In genomic region chr17:28744104-28744801, GRCh38 we compare ENCODE assay signal across 8 cellular contexts. TPM values are rescaled to one million over a fixed set of nuclear protein-coding genes. Genes with fewer than 3 reads are reported as not detected.
DNase-seq lines count a peak whose midpoint lies in the region; ATAC-seq and TF ChIP-seq lines count a peak whose summit lies in the region.

No MANE protein-coding gene starts in this region.

- H3K79me2 ChIP-seq in DND-41 (ENCODE audit: insufficient read depth, low read length), result peaks cover 39% of the 10 kb centered on the region

- H3K36me3 Mint-ChIP-seq in activated T-cell treated with anti-CD3 and anti-CD28 coated beads, Interleukin-2, amount 50 U/mL, for 4 hours (ENCODE audit: insufficient read depth), result peaks cover 5% of the 10 kb centered on the region
- H3K36me3 Mint-ChIP-seq in natural killer cell treated with Interleukin-12 subunit alpha and Interleukin-12 subunit beta and Interleukin-15 and Interleukin-18, amount 100 ng/mL, for 72 hours, result no peaks in the 10 kb centered on the region

- peak overlapping the region; percentile 75 for H2AFZ ChIP-seq in DND-41 (ENCODE audit: low read depth, low read length)

- DNase-seq in DND-41, result peak; percentile 69
- DNase-seq in NCI-H69 (lab: John Stamatoyannopoulos, UW), result peak; percentile 75
- DNase-seq in activated T-cell treated with anti-CD3 and anti-CD28 coated beads, Interleukin-2, amount 50 U/mL, for 4 hours, result peak; percentile 70
- peak; percentile 59 for DNase-seq in fibroblast of gingiva (ENCODE audit: low read depth)
- DNase-seq in natural killer cell treated with Interleukin-12 subunit alpha and Interleukin-12 subunit beta and Interleukin-15 and Interleukin-18, amount 100 ng/mL, for 72 hours (ENCODE audit: low spot score), result no peak
- peak; percentile 49 to 56 for DNase-seq in thyroid gland

- CTCF ChIA-PET in HEK293 (lab: Yijun Ruan, JAX), result interaction anchor here (0.6 to 16.7 kb wide), 5 partner anchors 19 to 174 kb away, joined by 3 to 445 read pairs (median 6); partner anchors contain the start of genes NEK8, RPL23A and TLCD1

- H3K27me3 Mint-ChIP-seq in activated T-cell treated with anti-CD3 and anti-CD28 coated beads, Interleukin-2, amount 50 U/mL, for 4 hours (ENCODE audit: low read depth), result no peaks in the 10 kb centered on the region
- no peaks in the 10 kb centered on the region for H3K27me3 Mint-ChIP-seq in natural killer cell treated with Interleukin-12 subunit alpha and Interleukin-12 subunit beta and Interleukin-15 and Interleukin-18, amount 100 ng/mL, for 72 hours

- H3K9ac ChIP-seq in DND-41 (ENCODE audit: low read depth, low read length), result peak overlapping the region; percentile 67

- H3K4me1 Mint-ChIP-seq in activated T-cell treated with anti-CD3 and anti-CD28 coated beads, Interleukin-2, amount 50 U/mL, for 4 hours (ENCODE audit: low read depth), result peaks cover 26% of the 10 kb centered on the region
- peaks cover 0 to 6% of the 10 kb centered on the region in 2 donors for H3K4me1 Mint-ChIP-seq in natural killer cell treated with Interleukin-12 subunit alpha and Interleukin-12 subunit beta and Interleukin-15 and Interleukin-18, amount 100 ng/mL, for 72 hours (ENCODE audit: low read depth in 2 of 2)

- H3K4me2 ChIP-seq in DND-41 (ENCODE audit: insufficient read depth, low read length), result peak overlapping the region; percentile 93

- TF ChIP-seq CTCF in DND-41 (IDR thresholded peaks at IDR 0.05; ENCODE audit: borderline replicate concordance, extremely low read depth, low read length, poor library complexity, severe bottlenecking), result no peak
- no peak for TF ChIP-seq CTCF in HEK293 (tag by site-specific recombination; IDR thresholded peaks at IDR 0.05)
- no peak for TF ChIP-seq CTCF in thyroid gland (IDR thresholded peaks at IDR 0.05)

- peak; percentile 15; the same call in 2 of the 3 replicates for ATAC-seq in DND-41 (ENCODE audit: insufficient read depth, low read depth)
- peak; percentile 47 to 49 for ATAC-seq in activated T-cell treated with anti-CD3 and anti-CD28 coated beads, Interleukin-2, amount 50 U/mL, for 4 hours
- ATAC-seq in natural killer cell treated with Interleukin-12 subunit alpha and Interleukin-12 subunit beta and Interleukin-15 and Interleukin-18, amount 100 ng/mL, for 72 hours, result peak; percentile 60 to 75
- no peak for ATAC-seq in GM21786 (IDR thresholded peaks at IDR 0.05; ENCODE audit: unreplicated experiment)

- H3K4me3 Mint-ChIP-seq in activated T-cell treated with anti-CD3 and anti-CD28 coated beads, Interleukin-2, amount 50 U/mL, for 4 hours, result peak overlapping the region; percentile 91
- peak overlapping the region; percentile 88 for H3K4me3 Mint-ChIP-seq in natural killer cell treated with Interleukin-12 subunit alpha and Interleukin-12 subunit beta and Interleukin-15 and Interleukin-18, amount 100 ng/mL, for 72 hours

- no peaks in the 10 kb centered on the region for H3K9me3 Mint-ChIP-seq in activated T-cell treated with anti-CD3 and anti-CD28 coated beads, Interleukin-2, amount 50 U/mL, for 4 hours
- no peaks in the 10 kb centered on the region for H3K9me3 Mint-ChIP-seq in natural killer cell treated with Interleukin-12 subunit alpha and Interleukin-12 subunit beta and Interleukin-15 and Interleukin-18, amount 100 ng/mL, for 72 hours

- intact Hi-C loops in thyroid gland (cut with DNase I), result no loop called here

- H3K4me3 ChIP-seq in DND-41 (ENCODE audit: low read depth in 1 of 2, low read length in 2 of 2), result peak overlapping the region; percentile 71 to 82; a peak in 3 of 4 replicates
- H3K4me3 ChIP-seq in HEK293 (ENCODE audit: low read depth, low read length), result peak overlapping the region; percentile 69
- peak overlapping the region; percentile 5 to 99 (median 85) for H3K4me3 ChIP-seq in thyroid gland (replicated peaks in 1 of 3)

- H3K27me3 ChIP-seq in DND-41 (ENCODE audit: insufficient read depth, low read length, poor library complexity), result no peaks in the 10 kb centered on the region
- no peaks in the 10 kb centered on the region for H3K27me3 ChIP-seq in thyroid gland

- no peak for TF ChIP-seq POLR2A in thyroid gland (IDR thresholded peaks at IDR 0.05)

- peak overlapping the region; percentile 67 to 75 for H3K27ac Mint-ChIP-seq in natural killer cell treated with Interleukin-12 subunit alpha and Interleukin-12 subunit beta and Interleukin-15 and Interleukin-18, amount 100 ng/mL, for 72 hours

- peaks cover 46% of the 10 kb centered on the region for H4K20me1 ChIP-seq in DND-41 (ENCODE audit: insufficient read depth, low read length)

- H3K36me3 ChIP-seq in DND-41 (ENCODE audit: insufficient read depth, low read length) (peaks cover 38% of the 10 kb centered on the region), HEK293 (ENCODE audit: control insufficient read depth in 2 of 2, insufficient read depth in 1 of 2, low read length in 2 of 2) (peaks cover 3 to 58% of the 10 kb centered on the region in 2 experiments; a peak in 2 of 3 replicates), thyroid gland (peaks cover 15 to 22% of the 10 kb centered on the region in 2 donors)

- H3K27ac ChIP-seq in DND-41 (ENCODE audit: low read length) (peak overlapping the region; percentile 82), HEK293 (ENCODE audit: extremely low read depth, low read depth, low read length) (peak overlapping the region; percentile 94), thyroid gland (peak overlapping the region; percentile 91 to 99 (median 95))

- POLR2A ChIA-PET in HEK293 (lab: Yijun Ruan, JAX), result interaction anchor here (0.6 to 14.1 kb wide), 16 partner anchors 9 to 208 kb away, joined by 3 to 448 read pairs (median 4); partner anchors contain the start of genes FAM222B, NEK8, PHF12 and RPL23A

- H3K9me3 ChIP-seq in DND-41 (ENCODE audit: insufficient read depth, low read length, severe bottlenecking), result no peaks in the 10 kb centered on the region
- H3K9me3 ChIP-seq in HEK293 (ENCODE audit: control insufficient read depth, insufficient read depth, low read depth, low read length), result no peaks in the 10 kb centered on the region
- H3K9me3 ChIP-seq in thyroid gland, result no peaks in the 10 kb centered on the region

- H3K4me1 ChIP-seq in DND-41 (ENCODE audit: insufficient read depth, low read length), result peaks cover 32% of the 10 kb centered on the region
- peaks cover 11% of the 10 kb centered on the region; the same call in 1 of the 2 replicates for H3K4me1 ChIP-seq in HEK293 (ENCODE audit: control insufficient read depth, insufficient read depth, low read length)
- peaks cover 44 to 53% of the 10 kb centered on the region in 2 donors for H3K4me1 ChIP-seq in thyroid gland

- WGBS in thyroid gland, 2 donors, result 1 to 2% methylated on average over 10 to 14 of the region's 53 CpGs

TF ChIP-seq in HEK293, 187 proteins besides CTCF, POLR2A, EP300 and RAD21 (continues in another document):
- TF ChIP-seq ZNF354C (tag by site-specific recombination; IDR thresholded peaks at IDR 0.05; ENCODE audit: borderline replicate concordance, low read depth), result no peak
- TF ChIP-seq BCL6B (tag by site-specific recombination; IDR thresholded peaks at IDR 0.05), result no peak
- no peak for TF ChIP-seq ZNF114 (tag by site-specific recombination; IDR thresholded peaks at IDR 0.05)
- no peak for TF ChIP-seq ZNF473 (tag by site-specific recombination; IDR thresholded peaks at IDR 0.05)
- TF ChIP-seq ZNF555 (tag by site-specific recombination; conservative IDR thresholded peaks at IDR 0.05), result no peak

RNA-seq across cellular contexts. Expression of gene TRAF4, which starts 0.4 kb away (rescaled TPM):
- 100 to 1,000 TPM; 221 to 247 (median 229) TPM for total RNA-seq in activated T-cell treated with anti-CD3 and anti-CD28 coated beads, Interleukin-2, amount 50 U/mL, for 4 hours
- 100 to 1,000 TPM in 1 of 2 donors, 10 to 100 TPM in 1; 59.7 to 186 TPM for total RNA-seq in natural killer cell treated with Interleukin-12 subunit alpha and Interleukin-12 subunit beta and Interleukin-15 and Interleukin-18, amount 100 ng/mL, for 72 hours
- 10 to 100 TPM; 33.3 to 64.3 (median 44.3) TPM for total RNA-seq in thyroid gland

RNA-seq across cellular contexts. Expression of gene NEK8, which starts 15.7 kb away (rescaled TPM):
- total RNA-seq in activated T-cell treated with anti-CD3 and anti-CD28 coated beads, Interleukin-2, amount 50 U/mL, for 4 hours, result 1 to 10 TPM; 5.8 to 7.7 (median 7.6) TPM
- total RNA-seq in natural killer cell treated with Interleukin-12 subunit alpha and Interleukin-12 subunit beta and Interleukin-15 and Interleukin-18, amount 100 ng/mL, for 72 hours, result 10 to 100 TPM in 1 of 2 donors, 1 to 10 TPM in 1; 3.2 to 10.2 TPM
- 10 to 100 TPM in 1 of 4 donors, 1 to 10 TPM in 3; 3.9 to 14.0 (median 8.1) TPM for total RNA-seq in thyroid gland

RNA-seq across cellular contexts. Expression of gene TLCD1, which starts 18.2 kb away (rescaled TPM):
- 10 to 100 TPM; 20.8 to 28.5 (median 23.8) TPM for total RNA-seq in activated T-cell treated with anti-CD3 and anti-CD28 coated beads, Interleukin-2, amount 50 U/mL, for 4 hours
- total RNA-seq in natural killer cell treated with Interleukin-12 subunit alpha and Interleukin-12 subunit beta and Interleukin-15 and Interleukin-18, amount 100 ng/mL, for 72 hours, result 1 to 10 TPM; 1.5 to 9.7 TPM
- 10 to 100 TPM in 1 of 4 donors, 1 to 10 TPM in 3; 1.6 to 21.4 (median 5.1) TPM for total RNA-seq in thyroid gland

RNA-seq across cellular contexts. Expression of gene RPL23A, which starts 24.5 kb away (rescaled TPM):
- total RNA-seq in activated T-cell treated with anti-CD3 and anti-CD28 coated beads, Interleukin-2, amount 50 U/mL, for 4 hours, result 1,000 to 10,000 TPM; 2,218 to 2,392 (median 2,312) TPM
- 1,000 to 10,000 TPM; 1,264 to 1,439 TPM for total RNA-seq in natural killer cell treated with Interleukin-12 subunit alpha and Interleukin-12 subunit beta and Interleukin-15 and Interleukin-18, amount 100 ng/mL, for 72 hours
- total RNA-seq in thyroid gland, result 100 to 1,000 TPM; 181 to 750 (median 443) TPM

RNA-seq across cellular contexts. Expression of gene RAB34, which starts 26.6 kb away (rescaled TPM):
- 100 to 1,000 TPM in 1 of 3 donors, 10 to 100 TPM in 2; 11.3 to 100 (median 14.1) TPM for total RNA-seq in activated T-cell treated with anti-CD3 and anti-CD28 coated beads, Interleukin-2, amount 50 U/mL, for 4 hours
- 10 to 100 TPM in 1 of 2 donors, 1 to 10 TPM in 1; 8.5 to 25.7 TPM for total RNA-seq in natural killer cell treated with Interleukin-12 subunit alpha and Interleukin-12 subunit beta and Interleukin-15 and Interleukin-18, amount 100 ng/mL, for 72 hours
- total RNA-seq in thyroid gland, result 100 to 1,000 TPM; 136 to 186 (median 159) TPM
